In the genomic region with DNA sequence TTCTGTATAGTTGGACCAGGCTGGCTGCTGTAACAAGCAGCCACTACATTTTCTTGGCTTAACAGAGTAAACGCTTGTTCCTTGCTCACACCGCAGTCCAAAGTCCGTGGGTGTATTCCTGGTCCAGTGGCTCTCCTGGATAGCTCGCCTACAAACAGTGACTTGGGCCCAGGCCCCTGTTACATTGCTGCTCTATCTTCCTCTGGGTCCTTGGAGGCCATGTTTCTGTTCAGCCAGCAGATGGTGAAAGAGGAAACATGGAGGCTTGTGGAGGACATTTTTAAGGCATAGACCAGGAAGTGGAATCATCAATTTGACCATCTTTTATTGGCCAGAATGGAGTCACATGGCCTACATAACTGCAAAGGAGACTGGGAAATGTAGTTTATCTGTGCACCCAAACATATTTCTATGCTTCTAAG, we compare ENCODE assay signal across 10 cellular contexts. TPM values are rescaled to one million over a fixed set of nuclear protein-coding genes. Genes with fewer than 3 reads are reported as not detected.
A peak's percentile ranks its signal among the peaks of the same experiment; 100 is the strongest.
DNase-seq lines count a peak whose midpoint lies in the region; ATAC-seq and TF ChIP-seq lines count a peak whose summit lies in the region.
"Had no signal": no experiment of that assay in that cellular context is flagged by ENCODE, and none has a peak within 500 bp of the region (broad histone marks: within the 10 kb centered on the region; RNA-seq: fewer than 3 reads in every experiment).

No MANE protein-coding gene starts in this region.

- no peak overlapping the region for H3K4me3 Mint-ChIP-seq in naive thymus-derived CD4-positive, alpha-beta T cell
- H3K4me3 Mint-ChIP-seq in effector memory CD8-positive, alpha-beta T cell = no peak overlapping the region
- H3K4me3 Mint-ChIP-seq: dendritic cell treated with granulocyte-macrophage colony-stimulating factor and Interleukin-4, amounts not matched to agents 40 ng/mL and 50 ng/mL, for 4 days had no signal

- H3K36me3 ChIP-seq in colonic mucosa = no peaks in the 10 kb centered on the region
- no peaks in the 10 kb centered on the region for H3K36me3 ChIP-seq in naive thymus-derived CD4-positive, alpha-beta T cell (ENCODE audit: control insufficient read depth in 2 of 3, insufficient read depth in 3 of 3, low read length in 3 of 3)
- H3K36me3 ChIP-seq: BLaER1 had no signal

- peak; percentile 21 to 27 for ATAC-seq in activated CD4-positive, CD25-positive, alpha-beta regulatory T cell treated with anti-CD3 and anti-CD28 coated beads, Interleukin-2, amount 50 U/mL, for 24 hours
- ATAC-seq in naive thymus-derived CD4-positive, alpha-beta T cell = no peak
- ATAC-seq in effector memory CD8-positive, alpha-beta T cell (replicated peaks) = no peak

- H3K27ac ChIP-seq in colonic mucosa = no peak overlapping the region
- H3K27ac ChIP-seq in naive thymus-derived CD4-positive, alpha-beta T cell (ENCODE audit: low read depth, low read length) = no peak overlapping the region
- H3K27ac ChIP-seq: BLaER1 had no signal

- H3K9me3 ChIP-seq in colonic mucosa = no peaks in the 10 kb centered on the region
- no peaks in the 10 kb centered on the region for H3K9me3 ChIP-seq in naive thymus-derived CD4-positive, alpha-beta T cell (ENCODE audit: control insufficient read depth in 2 of 3, low read length in 3 of 3)

- no peaks in the 10 kb centered on the region for H3K4me1 ChIP-seq in colonic mucosa
- no peaks in the 10 kb centered on the region for H3K4me1 ChIP-seq in naive thymus-derived CD4-positive, alpha-beta T cell (ENCODE audit: control insufficient read depth in 2 of 2, insufficient read depth in 2 of 2, low read length in 2 of 2)
- H3K4me1 ChIP-seq: BLaER1 had no signal

- H3K36me3 Mint-ChIP-seq in naive thymus-derived CD4-positive, alpha-beta T cell = peaks cover 0 to 6% (median 0%) of the 10 kb centered on the region in 5 donors
- no peaks in the 10 kb centered on the region for H3K36me3 Mint-ChIP-seq in effector memory CD8-positive, alpha-beta T cell (ENCODE audit: insufficient read depth)

- peaks cover 0 to 3% (median 0%) of the 10 kb centered on the region in 7 donors for H3K4me1 Mint-ChIP-seq in naive thymus-derived CD4-positive, alpha-beta T cell
- peaks cover 0 to 4% of the 10 kb centered on the region in 2 donors for H3K4me1 Mint-ChIP-seq in effector memory CD8-positive, alpha-beta T cell (ENCODE audit: low read depth in 2 of 2)

- no peak overlapping the region for H3K27ac Mint-ChIP-seq in naive thymus-derived CD4-positive, alpha-beta T cell
- H3K27ac Mint-ChIP-seq in effector memory CD8-positive, alpha-beta T cell = no peak overlapping the region
- H3K27ac Mint-ChIP-seq: dendritic cell treated with granulocyte-macrophage colony-stimulating factor and Interleukin-4, amounts not matched to agents 40 ng/mL and 50 ng/mL, for 4 days had no signal

- TF ChIP-seq CTCF in colonic mucosa (IDR thresholded peaks at IDR 0.05) = no peak

- DNase-seq in activated CD4-positive, CD25-positive, alpha-beta regulatory T cell (lab: John Stamatoyannopoulos, UW) = no peak
- DNase-seq in NCI-H526 treated with DMSO at 0.1 percent for 48 hours (lab: John Stamatoyannopoulos, UW) = peak; percentile 5
- peak; percentile 42 for DNase-seq in colonic mucosa
- DNase-seq in pons (ENCODE audit: low spot score) = peak; percentile 46
- no peak for DNase-seq in naive thymus-derived CD4-positive, alpha-beta T cell
- DNase-seq in effector memory CD8-positive, alpha-beta T cell = no peak
- no peak for DNase-seq in epidermal melanocyte (ENCODE audit: insufficient read length, low spot score)

- H3K27me3 ChIP-seq in colonic mucosa = no peaks in the 10 kb centered on the region
- H3K27me3 ChIP-seq in naive thymus-derived CD4-positive, alpha-beta T cell (ENCODE audit: control insufficient read depth in 2 of 2, insufficient read depth in 2 of 2, low read length in 2 of 2) = no peaks in the 10 kb centered on the region
- H3K27me3 ChIP-seq: BLaER1 had no signal

- CTCF ChIA-PET in naive thymus-derived CD4-positive, alpha-beta T cell (lab: Charles Lee) = no interaction called here

- POLR2A ChIA-PET in naive thymus-derived CD4-positive, alpha-beta T cell (lab: Charles Lee) = no interaction called here

- no peak overlapping the region for H3K4me3 ChIP-seq in colonic mucosa
- H3K4me3 ChIP-seq in naive thymus-derived CD4-positive, alpha-beta T cell (ENCODE audit: low read length) = no peak overlapping the region
- H3K4me3 ChIP-seq: BLaER1 had no signal

- peaks cover 0 to 21% (median 5%) of the 10 kb centered on the region in 5 donors for H3K27me3 Mint-ChIP-seq in naive thymus-derived CD4-positive, alpha-beta T cell
- H3K27me3 Mint-ChIP-seq in effector memory CD8-positive, alpha-beta T cell = peaks cover 39 to 57% of the 10 kb centered on the region in 2 donors

- intact Hi-C loops in colonic mucosa (cut with DNase I) = no loop called here
- intact Hi-C loops in naive thymus-derived CD4-positive, alpha-beta T cell (cut with micrococcal nuclease) = no loop called here

- peaks cover 0 to 3% (median 0%) of the 10 kb centered on the region in 11 donors for H3K9me3 Mint-ChIP-seq in naive thymus-derived CD4-positive, alpha-beta T cell
- no peaks in the 10 kb centered on the region for H3K9me3 Mint-ChIP-seq in effector memory CD8-positive, alpha-beta T cell

- H3K9ac ChIP-seq in colonic mucosa (ENCODE audit: low read depth in 2 of 2, low read length in 2 of 2) = no peak overlapping the region
- H3K9ac ChIP-seq: BLaER1 had no signal

RNA-seq across cellular contexts. Expression of a gene that starts 55.1 kb away (rescaled TPM):
- total RNA-seq in colonic mucosa = 100 to 1,000 TPM; 126 to 220 TPM
- not detected for total RNA-seq in naive thymus-derived CD4-positive, alpha-beta T cell
- under 1 TPM in 1 of 2 donors, not detected in 1; 0.20 TPM for polyA plus RNA-seq in naive thymus-derived CD4-positive, alpha-beta T cell

Comparison
In these comparisons a context has a peak if more than half of its experiments do, and no peak if none do; other contexts are left out.
1. ATAC-seq: peak in activated CD4-positive, CD25-positive, alpha-beta regulatory T cell treated with anti-CD3 and anti-CD28 coated beads, Interleukin-2, amount 50 U/mL, for 24 hours (2 of 2); none in naive thymus-derived CD4-positive, alpha-beta T cell (single experiment) and effector memory CD8-positive, alpha-beta T cell (single experiment).
2. DNase-seq: peak in NCI-H526 treated with DMSO at 0.1 percent for 48 hours (single experiment), colonic mucosa (single experiment) and pons (single experiment); none in activated CD4-positive, CD25-positive, alpha-beta regulatory T cell (0 of 4), naive thymus-derived CD4-positive, alpha-beta T cell (0 of 9), effector memory CD8-positive, alpha-beta T cell (0 of 3) and epidermal melanocyte (single experiment).
3. RNA of a gene that starts 55.1 kb away (total RNA-seq): 126 to 220 TPM in colonic mucosa; not detected in naive thymus-derived CD4-positive, alpha-beta T cell; every median in the first group is over 100 times any median in the second.